ENCODE assay signal across 1 cellular context in the genomic region with DNA sequence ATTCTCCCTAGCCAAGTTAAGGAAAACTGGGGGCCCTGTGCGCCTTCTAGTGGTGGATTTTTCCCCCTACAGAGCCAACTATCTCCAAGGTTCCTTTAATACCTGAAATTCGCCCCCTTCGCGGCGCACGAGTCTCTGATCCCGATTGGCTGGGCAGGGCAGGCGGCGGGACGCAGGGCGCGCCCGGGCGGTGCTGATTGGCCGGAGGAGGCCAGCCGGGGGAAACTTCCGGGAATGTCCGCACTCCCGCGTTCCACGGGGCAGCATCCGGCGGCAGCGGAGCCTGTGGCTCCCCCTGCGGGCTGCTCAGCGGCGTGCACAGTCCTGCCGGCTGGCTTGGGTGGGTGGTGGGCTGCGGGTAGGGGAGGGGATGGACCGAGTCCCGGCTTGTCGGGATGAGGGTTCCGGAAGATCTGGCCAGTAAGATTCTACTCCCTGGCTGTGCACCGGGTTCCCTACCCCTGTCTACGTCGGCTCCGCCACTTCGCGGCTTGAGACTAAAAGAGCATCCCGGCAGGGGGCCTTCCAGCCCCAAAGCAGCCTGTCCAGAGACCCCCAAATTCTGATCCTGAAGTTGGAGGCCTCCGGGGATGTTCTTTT.
TF ChIP-seq lines count a peak whose summit lies in the region.

NABP2 (plus strand) TSS at position 241 of the 600 bp plus-strand sequence. CDS start 515 bp downstream, outside the sequence.

TF ChIP-seq in HepG2, 621 proteins besides CTCF, POLR2A, EP300 and RAD21 (continued from another document and continues in another):
- TF ChIP-seq, protein P1, sequence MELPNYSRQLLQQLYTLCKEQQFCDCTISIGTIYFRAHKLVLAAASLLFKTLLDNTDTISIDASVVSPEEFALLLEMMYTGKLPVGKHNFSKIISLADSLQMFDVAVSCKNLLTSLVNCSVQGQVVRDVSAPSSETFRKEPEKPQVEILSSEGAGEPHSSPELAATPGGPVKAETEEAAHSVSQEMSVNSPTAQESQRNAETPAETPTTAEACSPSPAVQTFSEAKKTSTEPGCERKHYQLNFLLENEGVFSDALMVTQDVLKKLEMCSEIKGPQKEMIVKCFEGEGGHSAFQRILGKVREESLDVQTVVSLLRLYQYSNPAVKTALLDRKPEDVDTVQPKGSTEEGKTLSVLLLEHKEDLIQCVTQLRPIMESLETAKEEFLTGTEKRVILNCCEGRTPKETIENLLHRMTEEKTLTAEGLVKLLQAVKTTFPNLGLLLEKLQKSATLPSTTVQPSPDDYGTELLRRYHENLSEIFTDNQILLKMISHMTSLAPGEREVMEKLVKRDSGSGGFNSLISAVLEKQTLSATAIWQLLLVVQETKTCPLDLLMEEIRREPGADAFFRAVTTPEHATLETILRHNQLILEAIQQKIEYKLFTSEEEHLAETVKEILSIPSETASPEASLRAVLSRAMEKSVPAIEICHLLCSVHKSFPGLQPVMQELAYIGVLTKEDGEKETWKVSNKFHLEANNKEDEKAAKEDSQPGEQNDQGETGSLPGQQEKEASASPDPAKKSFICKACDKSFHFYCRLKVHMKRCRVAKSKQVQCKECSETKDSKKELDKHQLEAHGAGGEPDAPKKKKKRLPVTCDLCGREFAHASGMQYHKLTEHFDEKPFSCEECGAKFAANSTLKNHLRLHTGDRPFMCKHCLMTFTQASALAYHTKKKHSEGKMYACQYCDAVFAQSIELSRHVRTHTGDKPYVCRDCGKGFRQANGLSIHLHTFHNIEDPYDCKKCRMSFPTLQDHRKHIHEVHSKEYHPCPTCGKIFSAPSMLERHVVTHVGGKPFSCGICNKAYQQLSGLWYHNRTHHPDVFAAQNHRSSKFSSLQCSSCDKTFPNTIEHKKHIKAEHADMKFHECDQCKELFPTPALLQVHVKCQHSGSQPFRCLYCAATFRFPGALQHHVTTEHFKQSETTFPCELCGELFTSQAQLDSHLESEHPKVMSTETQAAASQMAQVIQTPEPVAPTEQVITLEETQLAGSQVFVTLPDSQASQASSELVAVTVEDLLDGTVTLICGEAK (IDR thresholded peaks at IDR 0.05) = 0 out of 2 replicates have a peak, but pooled peaks have one; percentile 23
- TF ChIP-seq, protein P1 (CRISPR knock-in tag; IDR thresholded peaks at IDR 0.05) = no peak
- peak; percentile 78; the same call in 1 of the 2 replicates for TF ChIP-seq THAP9 (CRISPR knock-in tag; IDR thresholded peaks at IDR 0.05; ENCODE audit: borderline replicate concordance)
- no peak for TF ChIP-seq ZNF451 (CRISPR knock-in tag; IDR thresholded peaks at IDR 0.05)
- TF ChIP-seq ZNF674 (CRISPR knock-in tag; IDR thresholded peaks at IDR 0.05; ENCODE audit: low read depth) = no peak
- TF ChIP-seq ZNF232 (CRISPR knock-in tag; IDR thresholded peaks at IDR 0.05; ENCODE audit: borderline replicate concordance) = no peak
- no peak for TF ChIP-seq ZNF550 (CRISPR knock-in tag; IDR thresholded peaks at IDR 0.05; ENCODE audit: borderline replicate concordance)
- TF ChIP-seq ZNF619 (CRISPR knock-in tag; IDR thresholded peaks at IDR 0.05) = no peak
- TF ChIP-seq, protein P2, sequence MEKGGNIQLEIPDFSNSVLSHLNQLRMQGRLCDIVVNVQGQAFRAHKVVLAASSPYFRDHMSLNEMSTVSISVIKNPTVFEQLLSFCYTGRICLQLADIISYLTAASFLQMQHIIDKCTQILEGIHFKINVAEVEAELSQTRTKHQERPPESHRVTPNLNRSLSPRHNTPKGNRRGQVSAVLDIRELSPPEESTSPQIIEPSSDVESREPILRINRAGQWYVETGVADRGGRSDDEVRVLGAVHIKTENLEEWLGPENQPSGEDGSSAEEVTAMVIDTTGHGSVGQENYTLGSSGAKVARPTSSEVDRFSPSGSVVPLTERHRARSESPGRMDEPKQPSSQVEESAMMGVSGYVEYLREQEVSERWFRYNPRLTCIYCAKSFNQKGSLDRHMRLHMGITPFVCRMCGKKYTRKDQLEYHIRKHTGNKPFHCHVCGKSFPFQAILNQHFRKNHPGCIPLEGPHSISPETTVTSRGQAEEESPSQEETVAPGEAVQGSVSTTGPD (CRISPR knock-in tag; IDR thresholded peaks at IDR 0.05) = no peak
- no peak for TF ChIP-seq ZNF841 (CRISPR knock-in tag; IDR thresholded peaks at IDR 0.05; ENCODE audit: borderline replicate concordance)
- TF ChIP-seq PAX8 (CRISPR knock-in tag; IDR thresholded peaks at IDR 0.05; ENCODE audit: borderline replicate concordance) = no peak
- no peak for TF ChIP-seq ZBTB10 (CRISPR knock-in tag; IDR thresholded peaks at IDR 0.05; ENCODE audit: borderline replicate concordance)
- no peak for TF ChIP-seq MYNN (CRISPR knock-in tag; IDR thresholded peaks at IDR 0.05; ENCODE audit: low read depth)
- no peak for TF ChIP-seq KLF12 (CRISPR knock-in tag; IDR thresholded peaks at IDR 0.05; ENCODE audit: borderline replicate concordance)
- TF ChIP-seq, protein P3, sequence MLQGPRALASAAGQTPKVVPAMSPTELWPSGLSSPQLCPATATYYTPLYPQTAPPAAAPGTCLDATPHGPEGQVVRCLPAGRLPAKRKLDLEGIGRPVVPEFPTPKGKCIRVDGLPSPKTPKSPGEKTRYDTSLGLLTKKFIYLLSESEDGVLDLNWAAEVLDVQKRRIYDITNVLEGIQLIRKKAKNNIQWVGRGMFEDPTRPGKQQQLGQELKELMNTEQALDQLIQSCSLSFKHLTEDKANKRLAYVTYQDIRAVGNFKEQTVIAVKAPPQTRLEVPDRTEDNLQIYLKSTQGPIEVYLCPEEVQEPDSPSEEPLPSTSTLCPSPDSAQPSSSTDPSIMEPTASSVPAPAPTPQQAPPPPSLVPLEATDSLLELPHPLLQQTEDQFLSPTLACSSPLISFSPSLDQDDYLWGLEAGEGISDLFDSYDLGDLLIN (CRISPR knock-in tag; IDR thresholded peaks at IDR 0.05; ENCODE audit: borderline replicate concordance) = no peak
- no peak for TF ChIP-seq ZNF614 (CRISPR knock-in tag; IDR thresholded peaks at IDR 0.05; ENCODE audit: borderline replicate concordance)
- no peak for TF ChIP-seq AHR (CRISPR knock-in tag; IDR thresholded peaks at IDR 0.05)
- no peak for TF ChIP-seq ARID2 (CRISPR knock-in tag; IDR thresholded peaks at IDR 0.05; ENCODE audit: borderline replicate concordance)
- TF ChIP-seq NFE2L1 (CRISPR knock-in tag; IDR thresholded peaks at IDR 0.05; ENCODE audit: borderline replicate concordance) = no peak
- TF ChIP-seq THAP7 (CRISPR knock-in tag; IDR thresholded peaks at IDR 0.05) = no peak
- no peak for TF ChIP-seq MEIS1 (CRISPR knock-in tag; IDR thresholded peaks at IDR 0.05; ENCODE audit: borderline replicate concordance)
- TF ChIP-seq, protein P4, sequence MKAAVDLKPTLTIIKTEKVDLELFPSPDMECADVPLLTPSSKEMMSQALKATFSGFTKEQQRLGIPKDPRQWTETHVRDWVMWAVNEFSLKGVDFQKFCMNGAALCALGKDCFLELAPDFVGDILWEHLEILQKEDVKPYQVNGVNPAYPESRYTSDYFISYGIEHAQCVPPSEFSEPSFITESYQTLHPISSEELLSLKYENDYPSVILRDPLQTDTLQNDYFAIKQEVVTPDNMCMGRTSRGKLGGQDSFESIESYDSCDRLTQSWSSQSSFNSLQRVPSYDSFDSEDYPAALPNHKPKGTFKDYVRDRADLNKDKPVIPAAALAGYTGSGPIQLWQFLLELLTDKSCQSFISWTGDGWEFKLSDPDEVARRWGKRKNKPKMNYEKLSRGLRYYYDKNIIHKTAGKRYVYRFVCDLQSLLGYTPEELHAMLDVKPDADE (CRISPR knock-in tag; IDR thresholded peaks at IDR 0.05) = no peak
- peak; percentile 70; the same call in 1 of the 2 replicates for TF ChIP-seq MYC (CRISPR knock-in tag; IDR thresholded peaks at IDR 0.05; ENCODE audit: borderline replicate concordance)
- peak; percentile 46; the same call in 1 of the 2 replicates for TF ChIP-seq MIER2 (CRISPR knock-in tag; IDR thresholded peaks at IDR 0.05)
- TF ChIP-seq CREB1 (IDR thresholded peaks at IDR 0.05) = peak; percentile 73
- TF ChIP-seq CREB1 (CRISPR knock-in tag; IDR thresholded peaks at IDR 0.05) = peak; percentile 83
- no peak for TF ChIP-seq CHCHD3 (CRISPR knock-in tag; IDR thresholded peaks at IDR 0.05)
- no peak for TF ChIP-seq SRSF1 (optimal IDR thresholded peaks at IDR 0.05; ENCODE audit: low read depth, low read length)
- peak; percentile 53 for TF ChIP-seq ZNF781 (CRISPR knock-in tag; IDR thresholded peaks at IDR 0.05; ENCODE audit: borderline replicate concordance, not compliant biosample characterization)
- TF ChIP-seq SATB2 (CRISPR knock-in tag; IDR thresholded peaks at IDR 0.05) = no peak
- no peak for TF ChIP-seq GATA4 (IDR thresholded peaks at IDR 0.05; ENCODE audit: borderline replicate concordance, low read depth)
